In the genomic region with DNA sequence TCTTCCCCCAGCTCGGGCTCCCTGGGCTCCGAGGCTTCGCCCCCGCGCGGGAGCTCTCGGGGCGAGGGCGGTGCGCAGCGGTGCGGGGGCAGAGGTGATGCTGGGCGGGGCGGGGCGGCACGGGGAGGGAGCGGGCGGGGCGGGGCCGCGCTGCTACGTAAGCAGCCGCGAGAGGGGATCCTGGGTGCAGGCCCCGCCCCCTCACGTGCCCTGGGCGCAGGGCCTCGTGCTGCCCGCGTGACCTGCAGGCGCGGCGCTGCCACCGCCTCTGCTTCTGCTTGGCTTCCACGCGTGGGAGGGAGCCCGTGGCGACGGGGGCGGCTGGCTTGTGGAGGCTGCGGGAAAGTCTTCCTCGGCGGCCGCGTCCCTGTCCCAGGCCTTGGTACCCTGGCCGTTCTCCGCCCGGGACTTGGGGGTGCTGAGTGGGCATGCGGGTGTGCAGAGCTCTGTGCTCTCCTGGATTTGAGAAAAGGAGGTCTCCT, we compare ENCODE assay signal across 8 cellular contexts.
DNase-seq lines count a peak whose midpoint lies in the region; ATAC-seq and TF ChIP-seq lines count a peak whose summit lies in the region.

No MANE protein-coding gene starts in this region.

- peak in 4 of 8 donors; percentile 46 to 67 (median 50) for ATAC-seq in heart right ventricle

- intact Hi-C loops in heart right ventricle (cut with DNase I): no loop called here

- no peak for TF ChIP-seq CTCF in RWPE1 (conservative IDR thresholded peaks at IDR 0.05; ENCODE audit: low read depth)
- no peak for TF ChIP-seq CTCF in heart right ventricle (IDR thresholded peaks at IDR 0.05)
- no peak for TF ChIP-seq CTCF in retinal pigment epithelial cell (conservative IDR thresholded peaks at IDR 0.05; ENCODE audit: low read depth, low read length)

- no peaks in the 10 kb centered on the region for H3F3A ChIP-seq in GM23248 (ENCODE audit: insufficient read depth)

- H3K4me2 ChIP-seq in GM23248 (ENCODE audit: unreplicated experiment): peak overlapping the region; percentile 17

- no peak overlapping the region for H3K27ac ChIP-seq in GM23248
- no peak overlapping the region for H3K27ac ChIP-seq in RWPE1
- no peak overlapping the region for H3K27ac ChIP-seq in heart right ventricle

- H3K27me3 ChIP-seq in GM23248 (replicated peaks; ENCODE audit: insufficient read depth) (peaks cover 1% of the 10 kb centered on the region; the same call in 1 of the 2 replicates), heart right ventricle (peaks cover 0 to 68% (median 45%) of the 10 kb centered on the region in 7 donors)

- H3K4me3 ChIP-seq in GM23248 (peak overlapping the region; percentile 47; the same call in 1 of the 2 replicates), heart right ventricle (peak overlapping the region in 8 of 10 donors; percentile 18 to 33 (median 25)), retinal pigment epithelial cell (ENCODE audit: low read length) (peak overlapping the region; percentile 39)

- POLR2A ChIA-PET in RWPE1 (lab: Yijun Ruan, JAX; ENCODE audit: low non-redundant PET): interaction anchor here (0.6 kb wide), 1 partner anchor 1435 kb away, joined by 3 read pairs; no protein-coding TSS in a partner anchor

- in situ Hi-C loops in GM23248 (cut with MboI): no loop called here

- DNase-seq in GM23248 (peak; percentile 62), RWPE1 (ENCODE audit: low spot score) (peak; percentile 52), heart right ventricle (peak in 1 of 2 donors; percentile 32), retinal pigment epithelial cell (ENCODE audit: low read depth) (no peak), NCI-H82 (lab: John Stamatoyannopoulos, UW) (no peak), SKM-1 (lab: John Stamatoyannopoulos, UW; ENCODE audit: unreplicated experiment) (no peak), NCI-H2107 (lab: John Stamatoyannopoulos, UW) (no peak)
- DNase-seq in activated CD4-positive, alpha-beta T cell treated with anti-CD3 and anti-CD28 coated beads for 1 hour: no peak

- H4K20me1 ChIP-seq in GM23248 (ENCODE audit: insufficient read depth): no peaks in the 10 kb centered on the region

- CTCF ChIA-PET in RWPE1 (lab: Yijun Ruan, JAX): interaction anchor here (0.7 kb wide), 1 partner anchor 138 kb away, joined by 3 read pairs; no protein-coding TSS in a partner anchor

- no peaks in the 10 kb centered on the region for H3K79me2 ChIP-seq in GM23248 (ENCODE audit: insufficient read depth)

- H3K9ac ChIP-seq in GM23248: peak overlapping the region; percentile 43; the same call in 1 of the 2 replicates

- 0 out of 2 replicates have a peak overlapping the region, but pooled peaks have one; percentile 36 for H2AFZ ChIP-seq in GM23248

- WGBS in GM23248 (ENCODE audit: low coverage in 1 of 2, low lambda C conversion rate in 2 of 2, missing lambda C conversion rate in 2 of 2), 2 experiments: 30 to 40% methylated on average over 22 to 39 of the region's 49 CpGs
- WGBS in heart right ventricle, 2 donors: 22 to 27% methylated on average over 35 to 49 of the region's 49 CpGs

- no peaks in the 10 kb centered on the region for H3K9me2 ChIP-seq in GM23248 (ENCODE audit: insufficient read depth)

- H3K36me3 ChIP-seq in GM23248 (ENCODE audit: low read depth): no peaks in the 10 kb centered on the region
- no peaks in the 10 kb centered on the region for H3K36me3 ChIP-seq in heart right ventricle

- no peaks in the 10 kb centered on the region for H3K4me1 ChIP-seq in GM23248 (ENCODE audit: insufficient read depth)
- H3K4me1 ChIP-seq in heart right ventricle: peaks cover 0 to 11% (median 5%) of the 10 kb centered on the region in 9 donors

- H3K9me3 ChIP-seq in GM23248 (ENCODE audit: low read depth): no peaks in the 10 kb centered on the region
- H3K9me3 ChIP-seq in heart right ventricle: no peaks in the 10 kb centered on the region

Comparison
In these comparisons a context has a peak if more than half of its experiments do, and no peak if none do; other contexts are left out.
1. DNase-seq: peak in GM23248 (single experiment) and RWPE1 (single experiment); none in retinal pigment epithelial cell (single experiment), NCI-H82 (single experiment), SKM-1 (single experiment), NCI-H2107 (single experiment) and activated CD4-positive, alpha-beta T cell treated with anti-CD3 and anti-CD28 coated beads for 1 hour (single experiment).
2. Peak in every context shown above with its lines, with median percentiles within 50 percentile points of each other: H3K4me3 ChIP-seq.